20 cellular contexts compared by ENCODE assay signal in genomic region chr19:17975032-17975431, GRCh38. TPM values are rescaled to one million over a fixed set of nuclear protein-coding genes. Genes with fewer than 3 reads are reported as not detected.
DNase-seq lines count a peak whose midpoint lies in the region; ATAC-seq and TF ChIP-seq lines count a peak whose summit lies in the region.
"Had no signal": no experiment of that assay in that cellular context is flagged by ENCODE, and none has a peak within 500 bp of the region (broad histone marks: within the 10 kb centered on the region; RNA-seq: fewer than 3 reads in every experiment).

No MANE protein-coding gene starts in this region.

- H3K79me1 ChIP-seq in trophoblast cell (ENCODE audit: low read length): no peaks in the 10 kb centered on the region

- H3K4ac ChIP-seq in trophoblast cell (ENCODE audit: low read depth, low read length): no peak overlapping the region

- WGBS in trophoblast cell (ENCODE audit: extremely low coverage, insufficient coverage, insufficient read length): no CpG with 5 or more reads among the region's 8 CpGs
- 89% methylated on average over 8 of the region's 8 CpGs for WGBS in smooth muscle cell (ENCODE audit: low lambda C conversion rate)

- H2BK12ac ChIP-seq in trophoblast cell (ENCODE audit: low read length): no peak overlapping the region

- H3K18ac ChIP-seq in trophoblast cell (ENCODE audit: low read length): no peak overlapping the region

- no peak overlapping the region for H3K4me2 ChIP-seq in trophoblast cell (ENCODE audit: low read length)
- no peak overlapping the region for H3K4me2 ChIP-seq in smooth muscle cell
- H3K4me2 ChIP-seq: A549; BLaER1 treated with 17β-estradiol and CSF1 and Interleukin-3, amounts not matched to agents 10 nM and 100 nM; GM23338 had no signal

- CTCF ChIA-PET in HEK293 (lab: Yijun Ruan, JAX): interaction anchor here (2.6 kb wide), 1 partner anchor 37 kb away, joined by 10 read pairs; no protein-coding TSS in a partner anchor

- H3K4me3 ChIP-seq in HEK293 (ENCODE audit: low read depth, low read length) (no peak overlapping the region), trophoblast cell (ENCODE audit: low read depth, low read length) (no peak overlapping the region), smooth muscle cell (no peak overlapping the region)
- H3K4me3 ChIP-seq: A549; BLaER1 treated with 17β-estradiol and CSF1 and Interleukin-3, amounts not matched to agents 10 nM and 100 nM; GM12878; GM23338; HAP-1 had no signal

- no peaks in the 10 kb centered on the region for H4K20me1 ChIP-seq in smooth muscle cell (ENCODE audit: low read depth)
- H4K20me1 ChIP-seq: BLaER1 treated with 17β-estradiol and CSF1 and Interleukin-3, amounts not matched to agents 10 nM and 100 nM had no signal

- H3K14ac ChIP-seq in trophoblast cell (ENCODE audit: low read length): no peak overlapping the region

- H3K27ac ChIP-seq in HEK293 (ENCODE audit: extremely low read depth, low read depth, low read length) (no peak overlapping the region), trophoblast cell (ENCODE audit: low read depth, low read length) (no peak overlapping the region), smooth muscle cell (ENCODE audit: low read depth) (no peak overlapping the region)
- H3K27ac ChIP-seq: A549; BLaER1 treated with 17β-estradiol and CSF1 and Interleukin-3, amounts not matched to agents 10 nM and 100 nM had no signal

- TF ChIP-seq CTCF in HEK293 (tag by site-specific recombination; IDR thresholded peaks at IDR 0.05): no peak
- TF ChIP-seq CTCF in smooth muscle cell (IDR thresholded peaks at IDR 0.05; ENCODE audit: borderline replicate concordance, insufficient read depth, poor library complexity, severe bottlenecking): no peak

- H4K8ac ChIP-seq in trophoblast cell (ENCODE audit: low read depth, low read length): no peak overlapping the region

- H2AK5ac ChIP-seq in trophoblast cell (ENCODE audit: low read length): no peak overlapping the region

- H3K27me3 ChIP-seq in trophoblast cell (ENCODE audit: insufficient read depth, low read length) (no peaks in the 10 kb centered on the region), smooth muscle cell (ENCODE audit: low read depth) (no peaks in the 10 kb centered on the region)
- H3K27me3 ChIP-seq: BE2C; BLaER1 treated with 17β-estradiol and CSF1 and Interleukin-3, amounts not matched to agents 10 nM and 100 nM had no signal

- H2BK5ac ChIP-seq in trophoblast cell (ENCODE audit: low read depth, low read length, poor library complexity): no peak overlapping the region

- H3K79me2 ChIP-seq in trophoblast cell (ENCODE audit: control insufficient read depth, insufficient read depth, low read length, poor library complexity) (no peaks in the 10 kb centered on the region), smooth muscle cell (ENCODE audit: low read depth) (no peaks in the 10 kb centered on the region)

- H2AFZ ChIP-seq in trophoblast cell (ENCODE audit: insufficient read depth, low read length, poor library complexity) (no peak overlapping the region), smooth muscle cell (ENCODE audit: low read depth) (no peak overlapping the region)
- H2AFZ ChIP-seq: GM23338 had no signal

- POLR2A ChIA-PET in HEK293 (lab: Yijun Ruan, JAX): no interaction called here

- peak; percentile 17 for DNase-seq in D341Med (ENCODE audit: low spot score)
- DNase-seq in iPS-NIHi11 (ENCODE audit: low spot score): peak; percentile 4
- no peak for DNase-seq in trophoblast cell
- DNase-seq in dedifferentiated amniotic fluid mesenchymal stem cell (ENCODE audit: extremely low spot score): no peak
- DNase-seq in smooth muscle cell (lab: John Stamatoyannopoulos, UW; ENCODE audit: unreplicated experiment): no peak
- DNase-seq: 8988T; ACHN; AML-193; BE2C; CD4-positive, alpha-beta T cell; CD8-positive, alpha-beta memory T cell; DND-41 had no signal

- ATAC-seq in GM19395 (IDR thresholded peaks at IDR 0.05; ENCODE audit: unreplicated experiment): no peak
- ATAC-seq: A549, GM12878, GM23338 had no signal

- no peak overlapping the region for H2BK120ac ChIP-seq in trophoblast cell (ENCODE audit: insufficient read depth, low read length, poor library complexity)

- no peaks in the 10 kb centered on the region for H3K4me1 ChIP-seq in HEK293 (ENCODE audit: control insufficient read depth, insufficient read depth, low read length)
- H3K4me1 ChIP-seq in trophoblast cell (ENCODE audit: control insufficient read depth in 1 of 2, insufficient read depth in 2 of 2, low read length in 2 of 2): no peaks in the 10 kb centered on the region
- no peaks in the 10 kb centered on the region for H3K4me1 ChIP-seq in smooth muscle cell (ENCODE audit: low read depth)
- H3K4me1 ChIP-seq: A549, BE2C had no signal

- H3K36me3 ChIP-seq in HEK293 (ENCODE audit: control insufficient read depth in 2 of 2, insufficient read depth in 1 of 2, low read length in 2 of 2) (peaks cover 0 to 3% of the 10 kb centered on the region in 2 experiments; a peak in 1 of 3 replicates), trophoblast cell (ENCODE audit: control insufficient read depth in 1 of 2, insufficient read depth in 2 of 2, low read length in 2 of 2) (no peaks in the 10 kb centered on the region), smooth muscle cell (ENCODE audit: low read depth) (no peaks in the 10 kb centered on the region)
- H3K36me3 ChIP-seq: BE2C; BLaER1 treated with 17β-estradiol and CSF1 and Interleukin-3, amounts not matched to agents 10 nM and 100 nM had no signal

- no peaks in the 10 kb centered on the region for H3F3A ChIP-seq in smooth muscle cell (ENCODE audit: low read depth)

- no peak overlapping the region for H4K91ac ChIP-seq in trophoblast cell (ENCODE audit: low read depth, low read length)

- no peak overlapping the region for H4K12ac ChIP-seq in trophoblast cell (ENCODE audit: low read depth, low read length)

- H3K9ac ChIP-seq in trophoblast cell (ENCODE audit: low read length) (no peak overlapping the region), smooth muscle cell (ENCODE audit: low read depth) (no peak overlapping the region)
- H3K9ac ChIP-seq: BLaER1 treated with 17β-estradiol and CSF1 and Interleukin-3, amounts not matched to agents 10 nM and 100 nM had no signal

- H3K9me3 ChIP-seq in HEK293 (ENCODE audit: control insufficient read depth, insufficient read depth, low read depth, low read length) (no peaks in the 10 kb centered on the region), trophoblast cell (ENCODE audit: insufficient read depth, low read depth, low read length) (no peaks in the 10 kb centered on the region), smooth muscle cell (replicated peaks; ENCODE audit: low read depth) (no peaks in the 10 kb centered on the region)
- H3K9me3 ChIP-seq: A549; BE2C; BLaER1 treated with 17β-estradiol and CSF1 and Interleukin-3, amounts not matched to agents 10 nM and 100 nM; HAP-1 had no signal

- peak overlapping the region; percentile 33 for H3K23ac ChIP-seq in trophoblast cell (ENCODE audit: low read length)

TF ChIP-seq in HEK293, 187 proteins besides CTCF, POLR2A, EP300 and RAD21:
- TF ChIP-seq PBX3 (CRISPR knock-in tag; IDR thresholded peaks at IDR 0.05) (no peak), ZNF133 (tag by site-specific recombination; IDR thresholded peaks at IDR 0.05) (peak; percentile 93)

RNA-seq across cellular contexts. Expression of gene KCNN1, which starts 8.1 kb away (rescaled TPM):
- polyA plus RNA-seq in trophoblast cell (2013): 0.31 and 0.48 TPM in 2 replicates
- total RNA-seq in smooth muscle cell: 0.22 and 5.3 TPM in 2 replicates
- polyA plus RNA-seq in smooth muscle cell: 4.2 and 4.6 TPM in 2 replicates
- total RNA-seq: CD4-positive, alpha-beta T cell had no signal
- polyA plus RNA-seq: CD14-positive monocyte; CD8-positive, alpha-beta memory T cell had no signal

RNA-seq across cellular contexts. Expression of gene ARRDC2, which starts 32.9 kb away (rescaled TPM):
- polyA plus RNA-seq in trophoblast cell (2013): 1.5 TPM in 2 replicates
- 3.5 and 4.4 TPM in 2 replicates for total RNA-seq in smooth muscle cell
- polyA plus RNA-seq in smooth muscle cell: 4.3 and 6.5 TPM in 2 replicates

RNA-seq across cellular contexts. Expression of gene CCDC124, which starts 42.2 kb away (rescaled TPM):
- 82.1 and 84.6 TPM in 2 replicates for polyA plus RNA-seq in trophoblast cell (2013)
- 32.1 and 34.5 TPM in 2 replicates for total RNA-seq in smooth muscle cell
- 156 and 179 TPM in 2 replicates for polyA plus RNA-seq in smooth muscle cell

Comparison
In these comparisons a context has a peak if more than half of its experiments do, and no peak if none do; other contexts are left out.
1. DNase-seq: peak in D341Med (single experiment) and iPS-NIHi11 (single experiment); none in trophoblast cell (0 of 2), dedifferentiated amniotic fluid mesenchymal stem cell (single experiment) and smooth muscle cell (single experiment).